Comparison of ENCODE assay signal across 8 cellular contexts in the genomic region with DNA sequence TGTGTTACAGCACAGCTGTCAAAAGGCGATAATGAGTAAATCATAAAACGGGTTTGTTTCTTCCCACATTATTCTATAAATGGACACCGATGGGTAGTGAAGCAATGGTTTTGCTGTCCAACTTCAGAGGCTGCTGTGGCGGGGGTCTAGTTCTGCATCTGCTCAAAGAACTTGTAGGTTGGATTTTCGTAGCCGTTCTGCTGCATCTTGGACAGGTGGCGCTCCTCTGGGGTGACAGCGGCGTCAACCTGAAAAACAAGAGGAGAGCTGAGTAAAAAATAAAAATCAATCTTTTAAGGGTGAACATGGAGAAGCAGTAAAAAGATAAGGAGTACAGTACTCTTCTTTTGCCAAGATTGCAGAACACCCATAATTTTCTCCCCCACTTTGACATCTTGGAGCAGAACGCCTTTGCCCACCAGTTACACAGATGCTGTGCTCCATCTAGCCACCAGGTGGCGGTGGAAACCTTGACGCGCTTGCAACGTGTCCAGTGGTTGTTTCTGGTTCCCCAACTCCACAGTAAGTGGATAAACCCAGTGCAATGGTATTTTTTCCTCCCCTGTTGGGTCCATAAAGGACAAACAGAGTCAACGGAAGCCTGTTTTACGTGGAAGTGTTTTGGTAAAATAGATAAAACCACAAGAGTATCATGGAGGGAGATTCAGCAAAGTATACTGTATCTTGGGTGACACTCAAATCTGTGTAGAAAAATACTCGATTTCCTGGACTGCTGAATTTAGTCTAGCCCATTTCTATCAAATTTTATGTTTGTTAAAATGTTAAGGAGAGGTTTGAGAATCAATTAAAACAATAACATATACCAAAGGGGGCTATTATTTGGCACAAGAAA.
A peak's percentile ranks its signal among the peaks of the same experiment; 100 is the strongest.
DNase-seq lines count a peak whose midpoint lies in the region; ATAC-seq and TF ChIP-seq lines count a peak whose summit lies in the region.

No MANE protein-coding gene starts in this region.

- H3K27me3 ChIP-seq in dorsolateral prefrontal cortex: no peaks in the 10 kb centered on the region

- H3K4me3 ChIP-seq in dorsolateral prefrontal cortex: no peak overlapping the region

- H3K4me1 Mint-ChIP-seq in CD14-positive monocyte (no peaks in the 10 kb centered on the region), memory B cell (no peaks in the 10 kb centered on the region)

- H3K27ac ChIP-seq in dorsolateral prefrontal cortex: peak overlapping the region in 52 of 59 donors; percentile 4 to 76 (median 44)

- H3K27ac Mint-ChIP-seq in CD14-positive monocyte: peak overlapping the region in 1 of 7 donors; percentile 60
- no peak overlapping the region for H3K27ac Mint-ChIP-seq in memory B cell

- H3K9me3 Mint-ChIP-seq in CD14-positive monocyte (peaks cover 0 to 3% (median 0%) of the 10 kb centered on the region in 7 donors), memory B cell (no peaks in the 10 kb centered on the region)

- ATAC-seq in GM19023 (IDR thresholded peaks at IDR 0.05; ENCODE audit: unreplicated experiment) (peak; percentile 87), HG03108 (IDR thresholded peaks at IDR 0.05; ENCODE audit: unreplicated experiment) (peak; percentile 73), memory B cell (ENCODE audit: low read depth) (peak; percentile 80)

- H3K36me3 Mint-ChIP-seq in CD14-positive monocyte: peaks cover 32 to 45% of the 10 kb centered on the region in 2 donors
- H3K36me3 Mint-ChIP-seq in memory B cell: peaks cover 2% of the 10 kb centered on the region

- no peak overlapping the region for H3K4me3 Mint-ChIP-seq in CD14-positive monocyte
- H3K4me3 Mint-ChIP-seq in memory B cell: no peak overlapping the region

- H3K27me3 Mint-ChIP-seq in CD14-positive monocyte (ENCODE audit: low read depth in 3 of 3): no peaks in the 10 kb centered on the region
- H3K27me3 Mint-ChIP-seq in memory B cell: no peaks in the 10 kb centered on the region

- peak; percentile 94 for TF ChIP-seq CTCF in CD14-positive monocyte (IDR thresholded peaks at IDR 0.05)
- peak; percentile 77 to 99 (median 97) for TF ChIP-seq CTCF in dorsolateral prefrontal cortex (IDR thresholded peaks at IDR 0.05 in 54 of 56, conservative IDR thresholded peaks at IDR 0.05 in 2 of 56; ENCODE audit: low read depth in 1 of 56, partially characterized antibody in 56 of 56)

- DNase-seq in CD14-positive monocyte (ENCODE audit: low spot score) (peak; percentile 60), NCI-H526 (lab: John Stamatoyannopoulos, UW) (peak; percentile 51 to 72), dorsolateral prefrontal cortex (peak; percentile 57 to 82 (median 74)), memory B cell (ENCODE audit: low spot score in 2 of 2) (peak; percentile 50 to 64)
- peak; percentile 48 for DNase-seq in activated CD4-positive, alpha-beta T cell treated with anti-CD3 and anti-CD28 coated beads, Interleukin-2, amount 50 U/mL, for 1 hour
- peak; percentile 31 for DNase-seq in stimulated activated CD8-positive, alpha-beta memory T cell treated with anti-CD3 and anti-CD28 coated beads, Interleukin-4, amount 100 ng/mL, for 24 hours (ENCODE audit: low read depth)

- intact Hi-C loops in CD14-positive monocyte (cut with micrococcal nuclease) (loop anchor here (5.0 kb wide), 2 partner anchors 291 to 836 kb away; a partner anchor contains a TSS), dorsolateral prefrontal cortex (cut with DNase I) (loop anchor here (2.0 to 5.0 kb wide), 3 partner anchors 289 to 836 kb away; a partner anchor contains a TSS)
